8 cellular contexts compared by ENCODE assay signal in genomic region chr6:159790947-159791598, GRCh38. TPM values are rescaled to one million over a fixed set of nuclear protein-coding genes. Genes with fewer than 3 reads are reported as not detected.
DNase-seq lines count a peak whose midpoint lies in the region; ATAC-seq and TF ChIP-seq lines count a peak whose summit lies in the region.

No MANE protein-coding gene starts in this region.

- no peaks in the 10 kb centered on the region for H3K27me3 ChIP-seq in HCT116 (ENCODE audit: insufficient read depth, low read length)
- no peaks in the 10 kb centered on the region for H3K27me3 ChIP-seq in heart right ventricle

- POLR2A ChIA-PET in AG04449 (lab: Yijun Ruan, JAX) (interaction anchor here (1.3 kb wide), 1 partner anchor 10 kb away, joined by 5 read pairs; the partner anchor contains the start of gene PNLDC1), HCT116 (lab: Charles Lee) (interaction anchor here (1.8 to 2.0 kb wide), 2 partner anchors 19 to 30 kb away, joined by 6 to 11 read pairs; partner anchors contain the start of gene ACAT2)

- BruUV-seq in HCT116 (replicated peaks; lab: Mats Ljungman, UMichigan): no TSS peak

- CTCF ChIA-PET in AG04449 (lab: Yijun Ruan, JAX): interaction anchor here (1.2 to 4.2 kb wide), 6 partner anchors 17 to 152 kb away, joined by 3 to 21 read pairs (median 4); no protein-coding TSS in a partner anchor
- CTCF ChIA-PET in HCT116 (lab: Charles Lee): interaction anchor here (1.6 kb wide), 1 partner anchor 72 kb away, joined by 4 read pairs; no protein-coding TSS in a partner anchor

- no peaks in the 10 kb centered on the region for H3K9me2 ChIP-seq in HCT116 (ENCODE audit: insufficient read depth)

- H2AFZ ChIP-seq in HCT116 (ENCODE audit: low read depth, low read length, poor library complexity, severe bottlenecking): no peak overlapping the region

- ATAC-seq in HCT116: no peak
- no peak for ATAC-seq in heart right ventricle
- no peak for ATAC-seq in HG03378 (IDR thresholded peaks at IDR 0.05; ENCODE audit: unreplicated experiment)
- no peak for ATAC-seq in HG03442 (IDR thresholded peaks at IDR 0.05; ENCODE audit: unreplicated experiment)
- no peak for ATAC-seq in GM21529 (IDR thresholded peaks at IDR 0.05; ENCODE audit: unreplicated experiment)

- 16% methylated on average over 19 of the region's 19 CpGs for WGBS in heart right ventricle, 2 donors

- H3K4me1 ChIP-seq in HCT116 (ENCODE audit: control insufficient read depth in 1 of 2, insufficient read depth in 2 of 2, low read length in 2 of 2) (peaks cover 11 to 20% of the 10 kb centered on the region in 2 experiments; a peak in 3 of 4 replicates), heart right ventricle (peaks cover 12 to 57% (median 45%) of the 10 kb centered on the region in 9 donors)

- H3K36me3 ChIP-seq in HCT116 (ENCODE audit: control insufficient read depth in 1 of 2, insufficient read depth in 2 of 2, low read length in 2 of 2) (peaks cover 30 to 43% of the 10 kb centered on the region in 2 experiments), heart right ventricle (peaks cover 0 to 63% (median 8%) of the 10 kb centered on the region in 9 donors)

- peaks cover 20% of the 10 kb centered on the region; the same call in 1 of the 2 replicates for H4K20me1 ChIP-seq in HCT116 (ENCODE audit: insufficient read depth)

- H3K79me2 ChIP-seq in HCT116 (ENCODE audit: insufficient read depth, low read length): peaks cover 89% of the 10 kb centered on the region

- peak overlapping the region; percentile 90 for H3K4me3 ChIP-seq in AG04449 (ENCODE audit: low read depth, low read length)
- H3K4me3 ChIP-seq in HCT116 (replicated peaks in 1 of 2; ENCODE audit: low read depth in 1 of 2, low read length in 2 of 2): peak overlapping the region; percentile 92 to 97
- peak overlapping the region; percentile 54 to 99 (median 98) for H3K4me3 ChIP-seq in heart right ventricle
- peak overlapping the region; percentile 86 to 100 (median 95) for H3K4me3 ChIP-seq in skin epidermis

- TF ChIP-seq RAD21 in HCT116 (IDR thresholded peaks at IDR 0.05; ENCODE audit: low read depth): no peak

- H3K4me2 ChIP-seq in HCT116 (ENCODE audit: low read length): peak overlapping the region; percentile 89

- H3K9ac ChIP-seq in HCT116 (ENCODE audit: low read length): peak overlapping the region; percentile 92

- TF ChIP-seq POLR2A in HCT116 (IDR thresholded peaks at IDR 0.05; ENCODE audit: borderline replicate concordance, extremely low read depth, insufficient read depth, insufficient read length): no peak

- DNase-seq in AG04449 (ENCODE audit: low read depth, low spot score): no peak
- no peak for DNase-seq in HCT116 (ENCODE audit: low read depth, low spot score)
- DNase-seq in activated CD4-positive, alpha-beta T cell treated with anti-CD3 and anti-CD28 coated beads, Interleukin-2, amount 50 U/mL, for 1 hour: peak; percentile 4
- no peak for DNase-seq in heart right ventricle

- H3K27ac ChIP-seq in HCT116 (ENCODE audit: low read depth, low read length): peak overlapping the region; percentile 88
- H3K27ac ChIP-seq in heart right ventricle: peak overlapping the region; percentile 47 to 99 (median 94)
- peak overlapping the region in 20 of 21 experiments; percentile 52 to 98 (median 91) for H3K27ac ChIP-seq in skin epidermis

- RAD21 ChIA-PET in HCT116 (lab: Charles Lee; ENCODE audit: low non-redundant PET in 1 of 2, low total read pairs in 2 of 2, uncharacterized antibody in 2 of 2, unreplicated experiment in 2 of 2): no interaction called here

- intact Hi-C loops in HCT116 (cut with micrococcal nuclease) (no loop called here), heart right ventricle (cut with DNase I) (loop anchor here in 5 of 10 donors (2.0 to 10.0 kb wide), 4 partner anchors 64 to 244 kb away; partner anchors contain the start of genes SOD2 (in 4 of the 5) and WTAP (in 1 of the 5))

- no peaks in the 10 kb centered on the region for H3K9me3 ChIP-seq in HCT116 (ENCODE audit: control insufficient read depth in 1 of 2, insufficient read depth in 1 of 2, low read depth in 1 of 2, low read length in 2 of 2)
- H3K9me3 ChIP-seq in heart right ventricle: no peaks in the 10 kb centered on the region

- TF ChIP-seq CTCF in AG04449 (IDR thresholded peaks at IDR 0.05; ENCODE audit: insufficient read depth, low read length, missing control alignments): no peak
- TF ChIP-seq CTCF in HCT116 (IDR thresholded peaks at IDR 0.05 in 2 of 3, conservative IDR thresholded peaks at IDR 0.05 in 1 of 3; ENCODE audit: borderline replicate concordance in 1 of 3, insufficient read depth in 1 of 3, low read depth in 2 of 3, low read length in 2 of 3): no peak
- no peak for TF ChIP-seq CTCF in heart right ventricle (IDR thresholded peaks at IDR 0.05)

TF ChIP-seq in HCT116, 20 proteins besides CTCF, POLR2A, EP300 and RAD21:
- no peak for TF ChIP-seq YY1 (IDR thresholded peaks at IDR 0.05; ENCODE audit: extremely low read depth, insufficient replicate concordance, low read depth, low read length)
- TF ChIP-seq SIN3A (IDR thresholded peaks at IDR 0.05; ENCODE audit: low read depth): 0 out of 2 replicates have a peak, but pooled peaks have one; percentile 4
TF ChIP-seq in HCT116: peak in this region for 1.

RNA-seq across cellular contexts. Expression of gene MRPL18, which starts 0.8 kb away (rescaled TPM):
- 106 TPM for total RNA-seq in HCT116 (2021; ENCODE audit: unreplicated experiment)
- polyA plus RNA-seq in HCT116 (2012): 57.5 and 80.0 TPM in 2 replicates
- 10 to 100 TPM; 53.9 to 70.8 (median 58.8) TPM for total RNA-seq in heart right ventricle
- polyA plus RNA-seq in heart right ventricle: 100 to 1,000 TPM; 116 to 131 TPM

RNA-seq across cellular contexts. Expression of gene TCP1, which starts 1.7 kb away (rescaled TPM):
- total RNA-seq in HCT116 (2021; ENCODE audit: unreplicated experiment): 447 TPM
- 318 and 378 TPM in 2 replicates for polyA plus RNA-seq in HCT116 (2012)
- total RNA-seq in heart right ventricle: 100 to 1,000 TPM; 124 to 176 (median 139) TPM
- 100 to 1,000 TPM in 1 of 2 donors, 10 to 100 TPM in 1; 71.7 to 156 TPM for polyA plus RNA-seq in heart right ventricle

RNA-seq across cellular contexts. Expression of gene PNLDC1, which starts 9.0 kb away (rescaled TPM):
- total RNA-seq in HCT116 (2021; ENCODE audit: unreplicated experiment) (0.37 TPM), heart right ventricle (under 1 TPM in 4 of 10 donors, not detected in 6; 0.13 to 0.72 (median 0.25) TPM)
- 0.04 and 0.07 TPM in 2 replicates for polyA plus RNA-seq in HCT116 (2012)
- under 1 TPM; 0.09 to 0.29 TPM for polyA plus RNA-seq in heart right ventricle

RNA-seq across cellular contexts. Expression of gene ACAT2, which starts 29.2 kb away (rescaled TPM):
- total RNA-seq in HCT116 (2021; ENCODE audit: unreplicated experiment) (41.6 TPM), heart right ventricle (1 to 10 TPM; 3.4 to 7.5 (median 5.8) TPM)
- 25.9 and 26.1 TPM in 2 replicates for polyA plus RNA-seq in HCT116 (2012)
- 10 to 100 TPM in 1 of 2 donors, 1 to 10 TPM in 1; 3.9 to 15.3 TPM for polyA plus RNA-seq in heart right ventricle
